15 cellular contexts compared by ENCODE assay signal in genomic region chr18:62999392-62999791, GRCh38.
DNase-seq lines count a peak whose midpoint lies in the region; FAIRE-seq and TF ChIP-seq lines count a peak whose summit lies in the region.
"Had no signal": no experiment of that assay in that cellular context is flagged by ENCODE, and none has a peak within 500 bp of the region (broad histone marks: within the 10 kb centered on the region; RNA-seq: fewer than 3 reads in every experiment).

No MANE protein-coding gene starts in this region.

- H3K9me3 ChIP-seq in vagina, result no peaks in the 10 kb centered on the region

- DNase-seq in activated effector memory CD4-positive, alpha-beta T cell treated with anti-CD3 and anti-CD28 coated beads, Interleukin-2, amount 50 U/mL, for 16 hours, result peak; percentile 27
- DNase-seq in activated effector memory CD4-positive, alpha-beta T cell treated with Interleukin-2 at 50 U/mL for 16 hours, result no peak
- peak; percentile 97 for DNase-seq in fibroblast of mammary gland (ENCODE audit: low read depth)
- peak; percentile 18 for DNase-seq in myocyte (ENCODE audit: low read depth)
- peak in 1 of 2 donors; percentile 96 for DNase-seq in vagina (ENCODE audit: extremely low spot score in 2 of 2)
- DNase-seq in GDM1 (lab: John Stamatoyannopoulos, UW), result no peak
- DNase-seq in RCC 7860 (ENCODE audit: low spot score), result no peak
- DNase-seq in NCI-H128 (lab: John Stamatoyannopoulos, UW; ENCODE audit: unreplicated experiment), result no peak
- DNase-seq: activated CD4-positive, alpha-beta T cell treated with anti-CD3 and anti-CD28 coated beads for 4 hours; activated naive CD8-positive, alpha-beta T cell treated with anti-CD3 and anti-CD28 coated beads for 36 hours; NCI-H2081 treated with DMSO at 0.1 percent for 48 hours; stimulated activated CD4-positive, alpha-beta T cell treated with anti-CD3 and anti-CD28 coated beads, Interleukin-1b, Interleukin-23, amount 100 ng/mL, for 48 hours had no signal

- intact Hi-C loops in vagina (cut with DNase I), result no loop called here

- peak overlapping the region; percentile 30 for H3K27ac ChIP-seq in vagina
- H3K27ac ChIP-seq: 22Rv1, epithelial cell of prostate had no signal

- no peaks in the 10 kb centered on the region for H3K36me3 ChIP-seq in vagina

- no peak for TF ChIP-seq CTCF in fibroblast of mammary gland (conservative IDR thresholded peaks at IDR 0.05; ENCODE audit: control insufficient read depth, insufficient read depth, low read depth, low read length)
- TF ChIP-seq CTCF in vagina (IDR thresholded peaks at IDR 0.05), result no peak

- TF ChIP-seq POLR2A in vagina (IDR thresholded peaks at IDR 0.05), result no peak

- H3K27me3 ChIP-seq in vagina, result no peaks in the 10 kb centered on the region

- no peak for FAIRE-seq in RCC 7860 (lab: Jason Lieb, UNC)
- FAIRE-seq: G401.6 had no signal

- no peak overlapping the region for H3K4me3 ChIP-seq in fibroblast of mammary gland (ENCODE audit: control insufficient read depth, low read depth, low read length)
- H3K4me3 ChIP-seq in vagina, result no peak overlapping the region

- H3K4me1 ChIP-seq in vagina, result peaks cover 6% of the 10 kb centered on the region

Comparison
In these comparisons a context has a peak if more than half of its experiments do, and no peak if none do; other contexts are left out.
1. DNase-seq: peak in activated effector memory CD4-positive, alpha-beta T cell treated with anti-CD3 and anti-CD28 coated beads, Interleukin-2, amount 50 U/mL, for 16 hours (single experiment), fibroblast of mammary gland (single experiment) and myocyte (single experiment); none in activated effector memory CD4-positive, alpha-beta T cell treated with Interleukin-2 at 50 U/mL for 16 hours (single experiment), GDM1 (single experiment), RCC 7860 (single experiment) and NCI-H128 (single experiment).